ENCODE assay signal across 1 cellular context in the genomic region with DNA sequence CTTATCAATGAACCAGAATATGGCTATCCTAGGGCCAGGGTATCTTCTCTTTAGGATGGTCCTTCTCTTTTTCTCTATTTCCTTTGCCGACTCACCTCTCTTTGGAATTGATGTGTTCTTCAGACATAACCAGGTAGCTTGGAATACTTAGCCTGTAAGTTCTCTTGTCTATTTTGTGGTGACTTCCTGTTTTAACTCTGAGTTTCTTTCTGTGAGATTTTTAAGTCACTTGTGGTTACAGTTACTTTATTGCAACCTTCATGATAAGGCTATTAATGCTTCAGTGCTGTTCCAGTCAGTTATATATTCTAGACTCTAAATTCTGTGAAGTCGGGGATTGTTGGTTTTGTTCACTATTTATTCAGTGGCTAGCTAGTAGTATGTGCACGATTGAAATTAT.
TF ChIP-seq lines count a peak whose summit lies in the region.

No MANE protein-coding gene starts in this region.

TF ChIP-seq in HepG2, 621 proteins besides CTCF, POLR2A, EP300 and RAD21:
- TF ChIP-seq ZNF10 (CRISPR knock-in tag; IDR thresholded peaks at IDR 0.05; ENCODE audit: borderline replicate concordance, low read depth) (no peak), SALL2 (CRISPR knock-in tag; IDR thresholded peaks at IDR 0.05) (no peak), CREB3 (CRISPR knock-in tag; IDR thresholded peaks at IDR 0.05) (no peak), ZIK1 (CRISPR knock-in tag; IDR thresholded peaks at IDR 0.05; ENCODE audit: borderline replicate concordance, low read depth) (no peak), ZBTB39 (CRISPR knock-in tag; IDR thresholded peaks at IDR 0.05) (no peak), KDM5B (CRISPR knock-in tag; IDR thresholded peaks at IDR 0.05; ENCODE audit: borderline replicate concordance) (no peak), MXD4 (CRISPR knock-in tag; IDR thresholded peaks at IDR 0.05) (no peak), NFE2L2 (IDR thresholded peaks at IDR 0.05; ENCODE audit: low read length) (no peak), ZFP41 (CRISPR knock-in tag; IDR thresholded peaks at IDR 0.05; ENCODE audit: borderline replicate concordance) (no peak), ZNF17 (CRISPR knock-in tag; IDR thresholded peaks at IDR 0.05) (no peak), ZBTB21 (CRISPR knock-in tag; IDR thresholded peaks at IDR 0.05) (no peak)
- TF ChIP-seq, protein P1, sequence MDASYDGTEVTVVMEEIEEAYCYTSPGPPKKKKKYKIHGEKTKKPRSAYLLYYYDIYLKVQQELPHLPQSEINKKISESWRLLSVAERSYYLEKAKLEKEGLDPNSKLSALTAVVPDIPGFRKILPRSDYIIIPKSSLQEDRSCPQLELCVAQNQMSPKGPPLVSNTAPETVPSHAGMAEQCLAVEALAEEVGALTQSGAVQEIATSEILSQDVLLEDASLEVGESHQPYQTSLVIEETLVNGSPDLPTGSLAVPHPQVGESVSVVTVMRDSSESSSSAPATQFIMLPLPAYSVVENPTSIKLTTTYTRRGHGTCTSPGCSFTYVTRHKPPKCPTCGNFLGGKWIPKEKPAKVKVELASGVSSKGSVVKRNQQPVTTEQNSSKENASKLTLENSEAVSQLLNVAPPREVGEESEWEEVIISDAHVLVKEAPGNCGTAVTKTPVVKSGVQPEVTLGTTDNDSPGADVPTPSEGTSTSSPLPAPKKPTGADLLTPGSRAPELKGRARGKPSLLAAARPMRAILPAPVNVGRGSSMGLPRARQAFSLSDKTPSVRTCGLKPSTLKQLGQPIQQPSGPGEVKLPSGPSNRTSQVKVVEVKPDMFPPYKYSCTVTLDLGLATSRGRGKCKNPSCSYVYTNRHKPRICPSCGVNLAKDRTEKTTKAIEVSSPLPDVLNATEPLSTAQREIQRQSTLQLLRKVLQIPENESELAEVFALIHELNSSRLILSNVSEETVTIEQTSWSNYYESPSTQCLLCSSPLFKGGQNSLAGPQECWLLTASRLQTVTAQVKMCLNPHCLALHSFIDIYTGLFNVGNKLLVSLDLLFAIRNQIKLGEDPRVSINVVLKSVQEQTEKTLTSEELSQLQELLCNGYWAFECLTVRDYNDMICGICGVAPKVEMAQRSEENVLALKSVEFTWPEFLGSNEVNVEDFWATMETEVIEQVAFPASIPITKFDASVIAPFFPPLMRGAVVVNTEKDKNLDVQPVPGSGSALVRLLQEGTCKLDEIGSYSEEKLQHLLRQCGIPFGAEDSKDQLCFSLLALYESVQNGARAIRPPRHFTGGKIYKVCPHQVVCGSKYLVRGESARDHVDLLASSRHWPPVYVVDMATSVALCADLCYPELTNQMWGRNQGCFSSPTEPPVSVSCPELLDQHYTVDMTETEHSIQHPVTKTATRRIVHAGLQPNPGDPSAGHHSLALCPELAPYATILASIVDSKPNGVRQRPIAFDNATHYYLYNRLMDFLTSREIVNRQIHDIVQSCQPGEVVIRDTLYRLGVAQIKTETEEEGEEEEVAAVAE (CRISPR knock-in tag; IDR thresholded peaks at IDR 0.05; ENCODE audit: borderline replicate concordance) = no peak
TF ChIP-seq in HepG2: peak in this region for 0.
